In genomic region chr16:53094013-53094630, GRCh38 we compare ENCODE assay signal across 8 cellular contexts. TPM values are rescaled to one million over a fixed set of nuclear protein-coding genes. Genes with fewer than 3 reads are reported as not detected.
DNase-seq lines count a peak whose midpoint lies in the region; ATAC-seq and TF ChIP-seq lines count a peak whose summit lies in the region.

No MANE protein-coding gene starts in this region.

- ATAC-seq in activated CD8-positive, alpha-beta memory T cell treated with anti-CD3 and anti-CD28 coated beads, Interleukin-2, amount 10 ng/mL, durations not matched to agents 7 days and 5 days: peak; percentile 28
- ATAC-seq in HG02798 (IDR thresholded peaks at IDR 0.05; ENCODE audit: poor library complexity, unreplicated experiment) (peak; percentile 49), lower lobe of right lung (peak; percentile 53 to 59)

- no peaks in the 10 kb centered on the region for H3K27me3 ChIP-seq in ascending aorta
- H3K27me3 ChIP-seq in lower lobe of right lung (ENCODE audit: low read depth): no peaks in the 10 kb centered on the region

- H3K4me3 Mint-ChIP-seq in activated CD8-positive, alpha-beta memory T cell treated with anti-CD3 and anti-CD28 coated beads, Interleukin-2, amount 10 ng/mL, durations not matched to agents 7 days and 5 days: no peak overlapping the region

- H3K9me3 ChIP-seq in ascending aorta (no peaks in the 10 kb centered on the region), lower lobe of right lung (no peaks in the 10 kb centered on the region)

- H3K9me3 Mint-ChIP-seq in activated CD8-positive, alpha-beta memory T cell treated with anti-CD3 and anti-CD28 coated beads, Interleukin-2, amount 10 ng/mL, durations not matched to agents 7 days and 5 days (ENCODE audit: low read depth): no peaks in the 10 kb centered on the region

- peak overlapping the region; percentile 38 for H3K27ac Mint-ChIP-seq in activated CD8-positive, alpha-beta memory T cell treated with anti-CD3 and anti-CD28 coated beads, Interleukin-2, amount 10 ng/mL, durations not matched to agents 7 days and 5 days

- intact Hi-C loops in ascending aorta (cut with DNase I): loop anchor here (10.0 kb wide), 1 partner anchor 341 kb away; the partner anchor contains the start of gene RBL2
- intact Hi-C loops in lower lobe of right lung (cut with DNase I): no loop called here

- peak overlapping the region; percentile 3 to 5 for H3K27ac ChIP-seq in ascending aorta
- H3K27ac ChIP-seq in lower lobe of right lung: peak overlapping the region; percentile 82

- no peaks in the 10 kb centered on the region for H3K36me3 ChIP-seq in ascending aorta
- H3K36me3 ChIP-seq in lower lobe of right lung: no peaks in the 10 kb centered on the region

- peak; percentile 43 for DNase-seq in activated CD8-positive, alpha-beta memory T cell treated with anti-CD3 and anti-CD28 coated beads, Interleukin-2, amount 10 ng/mL, durations not matched to agents 7 days and 5 days
- DNase-seq in activated CD8-positive, alpha-beta memory T cell treated with anti-CD3 and anti-CD28 coated beads, Interleukin-2, amount 50 U/mL, for 4 hours: no peak
- peak; percentile 64 for DNase-seq in NCI-H2107 treated with DMSO at 0.1 percent for 48 hours (lab: John Stamatoyannopoulos, UW; ENCODE audit: unreplicated experiment)
- peak in 1 of 2 donors; percentile 77 for DNase-seq in ascending aorta (ENCODE audit: low spot score in 2 of 2)
- DNase-seq in lower lobe of right lung: peak; percentile 87
- DNase-seq in NCI-H82 treated with DMSO at 0.1 percent for 48 hours (lab: John Stamatoyannopoulos, UW; ENCODE audit: unreplicated experiment): no peak
- DNase-seq in iPS-NIHi11 (ENCODE audit: low spot score): no peak

- peaks cover 59% of the 10 kb centered on the region for H3K4me1 Mint-ChIP-seq in activated CD8-positive, alpha-beta memory T cell treated with anti-CD3 and anti-CD28 coated beads, Interleukin-2, amount 10 ng/mL, durations not matched to agents 7 days and 5 days

- H3K4me3 ChIP-seq in ascending aorta (no peak overlapping the region), lower lobe of right lung (peak overlapping the region; percentile 17)

- TF ChIP-seq CTCF in ascending aorta (IDR thresholded peaks at IDR 0.05) (no peak), lower lobe of right lung (IDR thresholded peaks at IDR 0.05) (no peak)

- CTCF ChIA-PET in activated CD8-positive, alpha-beta memory T cell treated with anti-CD3 and anti-CD28 coated beads, Interleukin-2, amount 10 ng/mL, durations not matched to agents 7 days and 5 days (lab: Charles Lee): interaction anchor here (0.9 kb wide), 1 partner anchor 10 kb away, joined by 3 read pairs; no protein-coding TSS in a partner anchor

- H3K4me1 ChIP-seq in ascending aorta (peaks cover 18 to 48% of the 10 kb centered on the region in 2 donors), lower lobe of right lung (peaks cover 83% of the 10 kb centered on the region)

- no peaks in the 10 kb centered on the region for H3K27me3 Mint-ChIP-seq in activated CD8-positive, alpha-beta memory T cell treated with anti-CD3 and anti-CD28 coated beads, Interleukin-2, amount 10 ng/mL, durations not matched to agents 7 days and 5 days

- H3K36me3 Mint-ChIP-seq in activated CD8-positive, alpha-beta memory T cell treated with anti-CD3 and anti-CD28 coated beads, Interleukin-2, amount 10 ng/mL, durations not matched to agents 7 days and 5 days: peaks cover 3% of the 10 kb centered on the region

RNA-seq across cellular contexts. Expression of gene CHD9, which starts 39.3 kb away (rescaled TPM):
- 10 to 100 TPM; 23.7 to 32.7 TPM for total RNA-seq in activated CD8-positive, alpha-beta memory T cell treated with anti-CD3 and anti-CD28 coated beads, Interleukin-2, amount 10 ng/mL, durations not matched to agents 7 days and 5 days
- 56.9 TPM for total RNA-seq in ascending aorta
- total RNA-seq in lower lobe of right lung: 73.1 TPM

RNA-seq across cellular contexts. Expression of gene CHD9NB, which starts 41.4 kb away (rescaled TPM):
- under 1 TPM; 0.52 to 0.79 TPM for total RNA-seq in activated CD8-positive, alpha-beta memory T cell treated with anti-CD3 and anti-CD28 coated beads, Interleukin-2, amount 10 ng/mL, durations not matched to agents 7 days and 5 days
- 0.43 TPM for total RNA-seq in ascending aorta
- total RNA-seq in lower lobe of right lung: 12.4 TPM

Comparison
In these comparisons a context has a peak if more than half of its experiments do, and no peak if none do; other contexts are left out.
1. DNase-seq: peak in activated CD8-positive, alpha-beta memory T cell treated with anti-CD3 and anti-CD28 coated beads, Interleukin-2, amount 10 ng/mL, durations not matched to agents 7 days and 5 days (single experiment), NCI-H2107 treated with DMSO at 0.1 percent for 48 hours (single experiment) and lower lobe of right lung (single experiment); none in activated CD8-positive, alpha-beta memory T cell treated with anti-CD3 and anti-CD28 coated beads, Interleukin-2, amount 50 U/mL, for 4 hours (single experiment), NCI-H82 treated with DMSO at 0.1 percent for 48 hours (single experiment) and iPS-NIHi11 (single experiment).
2. Peak in every context shown above with its lines, with median percentiles within 50 percentile points of each other: ATAC-seq.